ENCODE assay signal across 24 cellular contexts in the genomic region with DNA sequence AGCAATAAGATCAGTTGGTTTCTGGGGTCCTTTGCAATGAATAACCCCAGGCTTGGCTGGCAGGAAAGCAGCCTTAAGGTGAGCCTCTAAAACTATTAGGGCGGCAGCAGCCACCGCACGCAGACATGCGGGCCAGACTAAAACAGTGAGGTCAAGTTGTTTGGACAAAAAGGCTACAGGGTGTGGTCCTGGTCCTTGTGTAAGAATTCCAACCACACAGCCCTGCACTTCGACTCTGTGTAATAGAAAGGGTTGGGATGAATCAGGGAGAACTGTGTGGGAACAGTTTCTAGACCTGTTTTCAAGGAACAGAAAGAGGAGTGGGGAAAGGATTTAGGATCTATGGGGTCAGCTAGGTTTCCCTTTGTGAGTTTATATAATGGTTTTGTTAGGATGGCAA.
"Had no signal": no experiment of that assay in that cellular context is flagged by ENCODE, and none has a peak within 500 bp of the region (broad histone marks: within the 10 kb centered on the region; RNA-seq: fewer than 3 reads in every experiment).

No MANE protein-coding gene starts in this region.

- H3K27me3 Mint-ChIP-seq: activated naive CD8-positive, alpha-beta T cell; naive B cell had no signal

- H3K4me1 ChIP-seq: adrenal gland, colonic mucosa, foreskin keratinocyte, tibial artery, uterus had no signal

- H3K9me3 ChIP-seq: adrenal gland, colonic mucosa, tibial artery, uterus had no signal

- H3K36me3 Mint-ChIP-seq: activated naive CD8-positive, alpha-beta T cell; naive B cell; stimulated activated effector memory CD8-positive, alpha-beta T cell treated with anti-CD3 and anti-CD28 coated beads, Interleukin-12 subunit alpha, Interleukin-12 subunit beta, amount 100 ng/mL, for 72 hours had no signal

- H3K4me3 Mint-ChIP-seq: activated CD8-positive, alpha-beta T cell treated with anti-CD3 and anti-CD28 coated beads, Interleukin-2, amount 10 ng/mL, durations not matched to agents 7 days and 5 days; activated naive CD8-positive, alpha-beta T cell; activated T-cell treated with anti-CD3 and anti-CD28 coated beads, Interleukin-2, amount 50 U/mL, for 24 hours; activated T-helper 17 cell treated with anti-CD3 and anti-CD28 coated beads, Interleukin-2, amount 50 U/mL, for 72 hours; naive B cell; stimulated activated effector memory CD8-positive, alpha-beta T cell treated with anti-CD3 and anti-CD28 coated beads, Interleukin-12 subunit alpha, Interleukin-12 subunit beta, amount 100 ng/mL, for 72 hours; stimulated activated naive CD8-positive, alpha-beta T cell treated with anti-CD3 and anti-CD28 coated beads, Interleukin-15, amount 100 ng/mL, for 72 hours had no signal

- H3K27ac ChIP-seq: adrenal gland, colonic mucosa, dorsolateral prefrontal cortex, foreskin keratinocyte, skin epidermis, tibial artery, uterus, WERI-Rb-1 had no signal

- DNase-seq: activated CD4-positive, alpha-beta T cell treated with anti-CD3 and anti-CD28 coated beads, Interleukin-2, amount 50 U/mL, for 1 hour; activated CD4-positive, CD25-positive, alpha-beta regulatory T cell treated with anti-CD3 and anti-CD28 coated beads, Interleukin-2, amount 50 U/mL, for 72 hours; activated CD8-positive, alpha-beta memory T cell treated with anti-CD3 and anti-CD28 coated beads, Interleukin-2, amount 50 U/mL, for 4 hours; activated CD8-positive, alpha-beta T cell treated with anti-CD3 and anti-CD28 coated beads, Interleukin-2, amount 10 ng/mL, durations not matched to agents 7 days and 5 days; activated naive CD4-positive, alpha-beta T cell; activated T-cell treated with anti-CD3 and anti-CD28 coated beads, Interleukin-2, amount 50 U/mL, for 24 hours; colonic mucosa; dorsolateral prefrontal cortex; erythroblast; foreskin keratinocyte; kidney; naive B cell; right cardiac atrium; stimulated activated CD4-positive, alpha-beta T cell treated with anti-CD3 and anti-CD28 coated beads, Interleukin-2, amount 100 ng/mL, for 24 hours; stimulated activated naive CD8-positive, alpha-beta T cell treated with anti-CD3 and anti-CD28 coated beads, Interleukin-15, amount 100 ng/mL, for 72 hours; T-helper 1 cell; tibial artery; WERI-Rb-1 had no signal

- H3K4me3 ChIP-seq: adrenal gland, colonic mucosa, dorsolateral prefrontal cortex, skin epidermis, tibial artery, uterus had no signal

- ATAC-seq: activated CD8-positive, alpha-beta T cell treated with anti-CD3 and anti-CD28 coated beads, Interleukin-2, amount 10 ng/mL, durations not matched to agents 7 days and 5 days; activated T-helper 17 cell treated with anti-CD3 and anti-CD28 coated beads, Interleukin-2, amount 50 U/mL, for 72 hours; foreskin keratinocyte; right cardiac atrium; stimulated activated effector memory CD8-positive, alpha-beta T cell treated with anti-CD3 and anti-CD28 coated beads, Interleukin-12 subunit alpha, Interleukin-12 subunit beta, amount 100 ng/mL, for 72 hours; stimulated activated naive CD8-positive, alpha-beta T cell treated with anti-CD3 and anti-CD28 coated beads, Interleukin-15, amount 100 ng/mL, for 72 hours had no signal

- H3K36me3 ChIP-seq: adrenal gland, colonic mucosa, tibial artery, uterus, WERI-Rb-1 had no signal

- H3K4me1 Mint-ChIP-seq: naive B cell; stimulated activated effector memory CD8-positive, alpha-beta T cell treated with anti-CD3 and anti-CD28 coated beads, Interleukin-12 subunit alpha, Interleukin-12 subunit beta, amount 100 ng/mL, for 72 hours; stimulated activated naive CD8-positive, alpha-beta T cell treated with anti-CD3 and anti-CD28 coated beads, Interleukin-15, amount 100 ng/mL, for 72 hours had no signal

- H3K9me3 Mint-ChIP-seq: activated T-cell treated with anti-CD3 and anti-CD28 coated beads, Interleukin-2, amount 50 U/mL, for 24 hours; stimulated activated effector memory CD8-positive, alpha-beta T cell treated with anti-CD3 and anti-CD28 coated beads, Interleukin-12 subunit alpha, Interleukin-12 subunit beta, amount 100 ng/mL, for 72 hours; stimulated activated naive CD8-positive, alpha-beta T cell treated with anti-CD3 and anti-CD28 coated beads, Interleukin-15, amount 100 ng/mL, for 72 hours had no signal

- H3K27me3 ChIP-seq: adrenal gland, colonic mucosa, foreskin keratinocyte, tibial artery, uterus had no signal

- H3K27ac Mint-ChIP-seq: activated CD8-positive, alpha-beta T cell treated with anti-CD3 and anti-CD28 coated beads, Interleukin-2, amount 10 ng/mL, durations not matched to agents 7 days and 5 days; activated naive CD8-positive, alpha-beta T cell; activated T-cell treated with anti-CD3 and anti-CD28 coated beads, Interleukin-2, amount 50 U/mL, for 24 hours; activated T-helper 17 cell treated with anti-CD3 and anti-CD28 coated beads, Interleukin-2, amount 50 U/mL, for 72 hours; naive B cell; stimulated activated effector memory CD8-positive, alpha-beta T cell treated with anti-CD3 and anti-CD28 coated beads, Interleukin-12 subunit alpha, Interleukin-12 subunit beta, amount 100 ng/mL, for 72 hours; stimulated activated naive CD8-positive, alpha-beta T cell treated with anti-CD3 and anti-CD28 coated beads, Interleukin-15, amount 100 ng/mL, for 72 hours had no signal
